Comparison of ENCODE assay signal across 2 cellular contexts in the genomic region with DNA sequence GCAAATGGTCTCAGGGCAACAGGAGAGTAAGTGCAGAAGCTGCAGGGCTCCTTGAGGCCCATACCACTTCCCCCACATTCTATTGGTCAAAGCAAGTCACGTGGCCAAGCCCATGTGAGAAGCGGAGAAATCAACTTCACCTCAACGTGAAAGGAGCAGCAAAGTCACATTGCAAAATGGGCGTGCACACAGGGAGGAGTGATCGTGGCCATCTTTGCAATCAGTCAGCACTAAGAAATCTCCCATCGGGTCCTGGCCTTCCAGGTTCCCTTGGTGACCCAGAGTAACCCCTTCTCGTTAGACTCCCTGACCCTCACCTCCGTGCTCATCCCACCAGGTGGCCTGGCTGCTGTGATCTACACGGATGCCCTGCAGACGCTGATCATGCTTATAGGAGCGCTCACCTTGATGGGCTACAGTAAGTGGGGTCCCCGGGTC.
TF ChIP-seq lines count a peak whose summit lies in the region.

No MANE protein-coding gene starts in this region.

TF ChIP-seq in IMR-90, 13 proteins besides CTCF, POLR2A, EP300 and RAD21:
- no peak for TF ChIP-seq RFX5 (IDR thresholded peaks at IDR 0.05; ENCODE audit: low read depth, low read length)
- TF ChIP-seq, protein P1, sequence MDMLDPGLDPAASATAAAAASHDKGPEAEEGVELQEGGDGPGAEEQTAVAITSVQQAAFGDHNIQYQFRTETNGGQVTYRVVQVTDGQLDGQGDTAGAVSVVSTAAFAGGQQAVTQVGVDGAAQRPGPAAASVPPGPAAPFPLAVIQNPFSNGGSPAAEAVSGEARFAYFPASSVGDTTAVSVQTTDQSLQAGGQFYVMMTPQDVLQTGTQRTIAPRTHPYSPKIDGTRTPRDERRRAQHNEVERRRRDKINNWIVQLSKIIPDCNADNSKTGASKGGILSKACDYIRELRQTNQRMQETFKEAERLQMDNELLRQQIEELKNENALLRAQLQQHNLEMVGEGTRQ (IDR thresholded peaks at IDR 0.05; ENCODE audit: low read depth, low read length), result peak; percentile 41; the same call in 1 of the 2 replicates
- TF ChIP-seq, protein P2, sequence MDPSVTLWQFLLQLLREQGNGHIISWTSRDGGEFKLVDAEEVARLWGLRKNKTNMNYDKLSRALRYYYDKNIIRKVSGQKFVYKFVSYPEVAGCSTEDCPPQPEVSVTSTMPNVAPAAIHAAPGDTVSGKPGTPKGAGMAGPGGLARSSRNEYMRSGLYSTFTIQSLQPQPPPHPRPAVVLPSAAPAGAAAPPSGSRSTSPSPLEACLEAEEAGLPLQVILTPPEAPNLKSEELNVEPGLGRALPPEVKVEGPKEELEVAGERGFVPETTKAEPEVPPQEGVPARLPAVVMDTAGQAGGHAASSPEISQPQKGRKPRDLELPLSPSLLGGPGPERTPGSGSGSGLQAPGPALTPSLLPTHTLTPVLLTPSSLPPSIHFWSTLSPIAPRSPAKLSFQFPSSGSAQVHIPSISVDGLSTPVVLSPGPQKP (IDR thresholded peaks at IDR 0.05; ENCODE audit: borderline replicate concordance, low read depth, low read length), result no peak

TF ChIP-seq in GM12878, 131 proteins besides CTCF, POLR2A, EP300 and RAD21:
- TF ChIP-seq, protein P3, sequence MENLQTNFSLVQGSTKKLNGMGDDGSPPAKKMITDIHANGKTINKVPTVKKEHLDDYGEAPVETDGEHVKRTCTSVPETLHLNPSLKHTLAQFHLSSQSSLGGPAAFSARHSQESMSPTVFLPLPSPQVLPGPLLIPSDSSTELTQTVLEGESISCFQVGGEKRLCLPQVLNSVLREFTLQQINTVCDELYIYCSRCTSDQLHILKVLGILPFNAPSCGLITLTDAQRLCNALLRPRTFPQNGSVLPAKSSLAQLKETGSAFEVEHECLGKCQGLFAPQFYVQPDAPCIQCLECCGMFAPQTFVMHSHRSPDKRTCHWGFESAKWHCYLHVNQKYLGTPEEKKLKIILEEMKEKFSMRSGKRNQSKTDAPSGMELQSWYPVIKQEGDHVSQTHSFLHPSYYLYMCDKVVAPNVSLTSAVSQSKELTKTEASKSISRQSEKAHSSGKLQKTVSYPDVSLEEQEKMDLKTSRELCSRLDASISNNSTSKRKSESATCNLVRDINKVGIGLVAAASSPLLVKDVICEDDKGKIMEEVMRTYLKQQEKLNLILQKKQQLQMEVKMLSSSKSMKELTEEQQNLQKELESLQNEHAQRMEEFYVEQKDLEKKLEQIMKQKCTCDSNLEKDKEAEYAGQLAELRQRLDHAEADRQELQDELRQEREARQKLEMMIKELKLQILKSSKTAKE (IDR thresholded peaks at IDR 0.05; ENCODE audit: low read depth, poor library complexity, severe bottlenecking), result no peak
- TF ChIP-seq, protein P4, sequence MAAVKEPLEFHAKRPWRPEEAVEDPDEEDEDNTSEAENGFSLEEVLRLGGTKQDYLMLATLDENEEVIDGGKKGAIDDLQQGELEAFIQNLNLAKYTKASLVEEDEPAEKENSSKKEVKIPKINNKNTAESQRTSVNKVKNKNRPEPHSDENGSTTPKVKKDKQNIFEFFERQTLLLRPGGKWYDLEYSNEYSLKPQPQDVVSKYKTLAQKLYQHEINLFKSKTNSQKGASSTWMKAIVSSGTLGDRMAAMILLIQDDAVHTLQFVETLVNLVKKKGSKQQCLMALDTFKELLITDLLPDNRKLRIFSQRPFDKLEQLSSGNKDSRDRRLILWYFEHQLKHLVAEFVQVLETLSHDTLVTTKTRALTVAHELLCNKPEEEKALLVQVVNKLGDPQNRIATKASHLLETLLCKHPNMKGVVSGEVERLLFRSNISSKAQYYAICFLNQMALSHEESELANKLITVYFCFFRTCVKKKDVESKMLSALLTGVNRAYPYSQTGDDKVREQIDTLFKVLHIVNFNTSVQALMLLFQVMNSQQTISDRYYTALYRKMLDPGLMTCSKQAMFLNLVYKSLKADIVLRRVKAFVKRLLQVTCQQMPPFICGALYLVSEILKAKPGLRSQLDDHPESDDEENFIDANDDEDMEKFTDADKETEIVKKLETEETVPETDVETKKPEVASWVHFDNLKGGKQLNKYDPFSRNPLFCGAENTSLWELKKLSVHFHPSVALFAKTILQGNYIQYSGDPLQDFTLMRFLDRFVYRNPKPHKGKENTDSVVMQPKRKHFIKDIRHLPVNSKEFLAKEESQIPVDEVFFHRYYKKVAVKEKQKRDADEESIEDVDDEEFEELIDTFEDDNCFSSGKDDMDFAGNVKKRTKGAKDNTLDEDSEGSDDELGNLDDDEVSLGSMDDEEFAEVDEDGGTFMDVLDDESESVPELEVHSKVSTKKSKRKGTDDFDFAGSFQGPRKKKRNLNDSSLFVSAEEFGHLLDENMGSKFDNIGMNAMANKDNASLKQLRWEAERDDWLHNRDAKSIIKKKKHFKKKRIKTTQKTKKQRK (IDR thresholded peaks at IDR 0.05; ENCODE audit: low read depth, low read length), result no peak
- TF ChIP-seq, protein P5, sequence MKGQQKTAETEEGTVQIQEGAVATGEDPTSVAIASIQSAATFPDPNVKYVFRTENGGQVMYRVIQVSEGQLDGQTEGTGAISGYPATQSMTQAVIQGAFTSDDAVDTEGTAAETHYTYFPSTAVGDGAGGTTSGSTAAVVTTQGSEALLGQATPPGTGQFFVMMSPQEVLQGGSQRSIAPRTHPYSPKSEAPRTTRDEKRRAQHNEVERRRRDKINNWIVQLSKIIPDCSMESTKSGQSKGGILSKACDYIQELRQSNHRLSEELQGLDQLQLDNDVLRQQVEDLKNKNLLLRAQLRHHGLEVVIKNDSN (IDR thresholded peaks at IDR 0.05; ENCODE audit: borderline replicate concordance, extremely low read length, insufficient read depth, low read depth, low read length), result peak; percentile 56
- TF ChIP-seq, protein P6, sequence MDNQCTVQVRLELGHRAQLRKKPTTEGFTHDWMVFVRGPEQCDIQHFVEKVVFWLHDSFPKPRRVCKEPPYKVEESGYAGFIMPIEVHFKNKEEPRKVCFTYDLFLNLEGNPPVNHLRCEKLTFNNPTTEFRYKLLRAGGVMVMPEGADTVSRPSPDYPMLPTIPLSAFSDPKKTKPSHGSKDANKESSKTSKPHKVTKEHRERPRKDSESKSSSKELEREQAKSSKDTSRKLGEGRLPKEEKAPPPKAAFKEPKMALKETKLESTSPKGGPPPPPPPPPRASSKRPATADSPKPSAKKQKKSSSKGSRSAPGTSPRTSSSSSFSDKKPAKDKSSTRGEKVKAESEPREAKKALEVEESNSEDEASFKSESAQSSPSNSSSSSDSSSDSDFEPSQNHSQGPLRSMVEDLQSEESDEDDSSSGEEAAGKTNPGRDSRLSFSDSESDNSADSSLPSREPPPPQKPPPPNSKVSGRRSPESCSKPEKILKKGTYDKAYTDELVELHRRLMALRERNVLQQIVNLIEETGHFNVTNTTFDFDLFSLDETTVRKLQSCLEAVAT (IDR thresholded peaks at IDR 0.05), result no peak
- no peak for TF ChIP-seq YBX1 (IDR thresholded peaks at IDR 0.05)
